Comparison of ENCODE assay signal across 13 cellular contexts in the genomic region with DNA sequence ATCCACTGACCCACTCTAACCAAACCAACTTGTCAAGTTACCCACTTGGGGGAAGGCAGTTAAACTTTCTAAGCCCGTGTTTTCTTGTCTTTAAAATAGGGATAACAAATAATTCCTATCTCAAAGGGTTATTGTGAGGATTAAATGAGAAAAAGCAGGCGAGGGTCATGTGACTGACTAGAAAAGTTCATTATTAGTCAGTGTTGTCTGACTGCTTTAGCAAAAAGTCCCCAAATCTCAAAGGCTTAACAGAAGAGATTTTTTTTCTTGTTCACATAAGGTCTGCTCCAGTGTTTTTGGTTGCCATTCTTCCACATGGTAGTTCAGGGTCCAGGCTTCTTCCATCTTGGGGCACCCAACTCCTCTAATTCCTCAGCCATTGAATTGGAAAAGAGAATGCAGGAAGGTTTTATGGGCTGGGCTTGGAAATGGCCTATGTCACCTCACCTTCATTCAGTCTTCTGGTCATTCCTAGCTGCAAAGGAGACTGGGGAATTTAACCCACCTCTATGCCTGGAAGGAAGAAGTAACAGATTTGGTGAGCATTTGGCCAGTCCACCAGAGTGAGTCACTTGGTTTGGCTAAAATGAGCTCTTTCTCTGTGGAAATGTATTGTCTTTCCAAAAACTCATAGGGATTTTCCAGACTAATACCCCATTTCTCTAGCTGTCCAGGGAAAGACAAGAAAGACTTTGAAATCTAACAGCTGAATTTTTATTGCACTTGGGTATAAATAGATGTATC.
DNase-seq lines count a peak whose midpoint lies in the region; ATAC-seq and TF ChIP-seq lines count a peak whose summit lies in the region.
"Had no signal": no experiment of that assay in that cellular context is flagged by ENCODE, and none has a peak within 500 bp of the region (broad histone marks: within the 10 kb centered on the region; RNA-seq: fewer than 3 reads in every experiment).

No MANE protein-coding gene starts in this region.

- H2AFZ ChIP-seq in OCI-LY3 (ENCODE audit: low read depth, low read length): peak overlapping the region; percentile 67

- DNase-seq in thoracic aorta (ENCODE audit: low spot score): no peak
- no peak for DNase-seq in activated T-helper 1 cell treated with anti-CD3 and anti-CD28 coated beads, Interleukin-12 subunit alpha, Interleukin-12 subunit beta, Interleukin-2, Interleukin-4 antibody, amounts not matched to agents 30 ng/mL and 10 ng/mL and 1 ng/mL, durations not matched to agents 14 hours and 24 hours and 36 hours (ENCODE audit: low spot score)
- DNase-seq: activated naive CD8-positive, alpha-beta T cell treated with anti-CD3 and anti-CD28 coated beads, Interleukin-2, amount 10 ng/mL, durations not matched to agents 7 days and 5 days; CD4-positive, CD25-positive, alpha-beta regulatory T cell; NCI-H2029; NCI-H82; ovary; RPMI8226 had no signal

- no peaks in the 10 kb centered on the region for H3K9me3 Mint-ChIP-seq in activated T-helper 1 cell treated with anti-CD3 and anti-CD28 coated beads, Interleukin-12 subunit alpha, Interleukin-12 subunit beta, Interleukin-2, Interleukin-4 antibody, amounts not matched to agents 30 ng/mL and 10 ng/mL and 1 ng/mL, durations not matched to agents 14 hours and 24 hours and 36 hours
- H3K9me3 Mint-ChIP-seq: activated naive CD8-positive, alpha-beta T cell treated with anti-CD3 and anti-CD28 coated beads, Interleukin-2, amount 10 ng/mL, durations not matched to agents 7 days and 5 days; CD4-positive, CD25-positive, alpha-beta regulatory T cell had no signal

- H3K4me3 ChIP-seq in OCI-LY3 (ENCODE audit: low read length) (peak overlapping the region; percentile 63), gastroesophageal sphincter (no peak overlapping the region), thoracic aorta (no peak overlapping the region)
- H3K4me3 ChIP-seq: ovary had no signal

- WGBS in gastroesophageal sphincter (ENCODE audit: low coverage in 1 of 2), 2 donors: 22 to 51% methylated on average over 2 of the region's 2 CpGs

- TF ChIP-seq EP300 in gastroesophageal sphincter (IDR thresholded peaks at IDR 0.05): no peak

- no peak overlapping the region for H3K27ac Mint-ChIP-seq in activated T-helper 1 cell treated with anti-CD3 and anti-CD28 coated beads, Interleukin-12 subunit alpha, Interleukin-12 subunit beta, Interleukin-2, Interleukin-4 antibody, amounts not matched to agents 30 ng/mL and 10 ng/mL and 1 ng/mL, durations not matched to agents 14 hours and 24 hours and 36 hours
- H3K27ac Mint-ChIP-seq: activated naive CD8-positive, alpha-beta T cell treated with anti-CD3 and anti-CD28 coated beads, Interleukin-2, amount 10 ng/mL, durations not matched to agents 7 days and 5 days; CD4-positive, CD25-positive, alpha-beta regulatory T cell had no signal

- H3K4me2 ChIP-seq in OCI-LY3 (ENCODE audit: low read length): peak overlapping the region; percentile 68

- H3K79me2 ChIP-seq in OCI-LY3 (ENCODE audit: low read length): no peaks in the 10 kb centered on the region

- no peak overlapping the region for H3K27ac ChIP-seq in OCI-LY3 (ENCODE audit: low read length)
- peak overlapping the region; percentile 78 to 88 (median 84) for H3K27ac ChIP-seq in gastroesophageal sphincter
- peak overlapping the region; percentile 42 to 67 for H3K27ac ChIP-seq in thoracic aorta
- H3K27ac ChIP-seq: ovary had no signal

- H4K20me1 ChIP-seq in OCI-LY3 (ENCODE audit: insufficient read depth, low read length): no peaks in the 10 kb centered on the region

- no peak for TF ChIP-seq POLR2A in gastroesophageal sphincter (IDR thresholded peaks at IDR 0.05)

- peaks cover 4% of the 10 kb centered on the region for H3K27me3 Mint-ChIP-seq in activated T-helper 1 cell treated with anti-CD3 and anti-CD28 coated beads, Interleukin-12 subunit alpha, Interleukin-12 subunit beta, Interleukin-2, Interleukin-4 antibody, amounts not matched to agents 30 ng/mL and 10 ng/mL and 1 ng/mL, durations not matched to agents 14 hours and 24 hours and 36 hours (ENCODE audit: insufficient read depth)

- H3K27me3 ChIP-seq in OCI-LY3 (ENCODE audit: low read depth, low read length): no peaks in the 10 kb centered on the region
- no peaks in the 10 kb centered on the region for H3K27me3 ChIP-seq in gastroesophageal sphincter
- H3K27me3 ChIP-seq in thoracic aorta (replicated peaks; ENCODE audit: insufficient read depth): no peaks in the 10 kb centered on the region
- H3K27me3 ChIP-seq: ovary had no signal

- no peaks in the 10 kb centered on the region for H3K4me1 Mint-ChIP-seq in activated T-helper 1 cell treated with anti-CD3 and anti-CD28 coated beads, Interleukin-12 subunit alpha, Interleukin-12 subunit beta, Interleukin-2, Interleukin-4 antibody, amounts not matched to agents 30 ng/mL and 10 ng/mL and 1 ng/mL, durations not matched to agents 14 hours and 24 hours and 36 hours (ENCODE audit: low read depth)
- H3K4me1 Mint-ChIP-seq: activated naive CD8-positive, alpha-beta T cell treated with anti-CD3 and anti-CD28 coated beads, Interleukin-2, amount 10 ng/mL, durations not matched to agents 7 days and 5 days; CD4-positive, CD25-positive, alpha-beta regulatory T cell had no signal

- H3K4me3 Mint-ChIP-seq in activated T-helper 1 cell treated with anti-CD3 and anti-CD28 coated beads, Interleukin-12 subunit alpha, Interleukin-12 subunit beta, Interleukin-2, Interleukin-4 antibody, amounts not matched to agents 30 ng/mL and 10 ng/mL and 1 ng/mL, durations not matched to agents 14 hours and 24 hours and 36 hours: no peak overlapping the region
- H3K4me3 Mint-ChIP-seq: activated naive CD8-positive, alpha-beta T cell treated with anti-CD3 and anti-CD28 coated beads, Interleukin-2, amount 10 ng/mL, durations not matched to agents 7 days and 5 days; CD4-positive, CD25-positive, alpha-beta regulatory T cell had no signal

- peak overlapping the region; percentile 17; the same call in 1 of the 2 replicates for H3K9ac ChIP-seq in OCI-LY3 (ENCODE audit: low read length)

- no peaks in the 10 kb centered on the region for H3K36me3 Mint-ChIP-seq in activated T-helper 1 cell treated with anti-CD3 and anti-CD28 coated beads, Interleukin-12 subunit alpha, Interleukin-12 subunit beta, Interleukin-2, Interleukin-4 antibody, amounts not matched to agents 30 ng/mL and 10 ng/mL and 1 ng/mL, durations not matched to agents 14 hours and 24 hours and 36 hours (ENCODE audit: low read depth)
- H3K36me3 Mint-ChIP-seq: activated naive CD8-positive, alpha-beta T cell treated with anti-CD3 and anti-CD28 coated beads, Interleukin-2, amount 10 ng/mL, durations not matched to agents 7 days and 5 days; CD4-positive, CD25-positive, alpha-beta regulatory T cell had no signal

- intact Hi-C loops in activated T-helper 1 cell treated with anti-CD3 and anti-CD28 coated beads, Interleukin-12 subunit alpha, Interleukin-12 subunit beta, Interleukin-2, Interleukin-4 antibody, amounts not matched to agents 30 ng/mL and 10 ng/mL and 1 ng/mL, durations not matched to agents 14 hours and 24 hours and 36 hours (cut with micrococcal nuclease): no loop called here

- H3K36me3 ChIP-seq in OCI-LY3 (replicated peaks; ENCODE audit: low read depth, low read length) (no peaks in the 10 kb centered on the region), gastroesophageal sphincter (peaks cover 0 to 13% of the 10 kb centered on the region in 2 donors), thoracic aorta (peaks cover 7% of the 10 kb centered on the region)
- H3K36me3 ChIP-seq: ovary had no signal

- H3K4me1 ChIP-seq in OCI-LY3 (ENCODE audit: low read length) (peaks cover 27% of the 10 kb centered on the region), gastroesophageal sphincter (peaks cover 3 to 68% (median 8%) of the 10 kb centered on the region in 3 donors), thoracic aorta (ENCODE audit: control insufficient read depth in 1 of 2, low read depth in 2 of 2) (peaks cover 10 to 45% of the 10 kb centered on the region in 2 donors)

- TF ChIP-seq CTCF in OCI-LY3 (IDR thresholded peaks at IDR 0.05; ENCODE audit: low read depth, low read length) (no peak), gastroesophageal sphincter (IDR thresholded peaks at IDR 0.05) (no peak), thoracic aorta (IDR thresholded peaks at IDR 0.05) (no peak)

- H3K9me3 ChIP-seq in OCI-LY3 (ENCODE audit: insufficient read depth, low read length) (no peaks in the 10 kb centered on the region), gastroesophageal sphincter (no peaks in the 10 kb centered on the region), thoracic aorta (no peaks in the 10 kb centered on the region)
- H3K9me3 ChIP-seq: ovary had no signal

- peak; percentile 60 for ATAC-seq in GM21576 (IDR thresholded peaks at IDR 0.05; ENCODE audit: unreplicated experiment)
- ATAC-seq in gastroesophageal sphincter: peak; percentile 50
- ATAC-seq in thoracic aorta (ENCODE audit: insufficient number of reproducible peaks, low FRiP score, low read depth): no peak
- ATAC-seq in HG03097 (IDR thresholded peaks at IDR 0.05; ENCODE audit: low FRiP score, unreplicated experiment): no peak
- no peak for ATAC-seq in HG02678 (IDR thresholded peaks at IDR 0.05; ENCODE audit: unreplicated experiment)

Comparison
In these comparisons a context has a peak if more than half of its experiments do, and no peak if none do; other contexts are left out.
1. ATAC-seq: peak in GM21576 (single experiment) and gastroesophageal sphincter (single experiment); none in thoracic aorta (single experiment), HG03097 (single experiment) and HG02678 (single experiment).